ENCODE assay signal across 29 cellular contexts in the genomic region with DNA sequence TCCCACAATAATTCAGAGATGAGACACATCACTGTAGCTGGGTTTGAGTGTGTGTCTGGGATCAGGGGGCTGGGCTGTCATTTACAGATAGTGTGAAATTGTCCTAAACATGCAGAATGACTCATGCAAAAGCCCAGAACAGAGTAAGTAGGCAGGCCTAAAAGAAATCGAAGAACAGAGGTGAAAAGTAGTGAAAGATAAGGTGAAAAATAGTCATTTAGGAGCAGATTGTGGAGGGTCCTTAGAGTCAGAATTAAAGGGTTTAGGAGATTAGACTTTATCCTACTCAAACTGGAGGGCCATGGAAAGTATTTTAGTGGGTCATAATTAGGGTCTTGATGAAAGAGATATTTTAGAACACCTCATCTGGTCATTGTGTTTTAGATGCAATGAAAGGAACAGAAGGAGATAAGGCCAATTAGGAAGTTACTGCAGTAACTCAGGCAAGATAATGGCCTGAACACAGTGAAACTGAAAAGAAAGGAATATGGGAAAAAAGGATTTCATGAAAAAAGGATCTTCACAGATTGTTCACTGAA. TPM values are rescaled to one million over a fixed set of nuclear protein-coding genes. Genes with fewer than 3 reads are reported as not detected.
A peak's percentile ranks its signal among the peaks of the same experiment; 100 is the strongest.
DNase-seq lines count a peak whose midpoint lies in the region; ATAC-seq and TF ChIP-seq lines count a peak whose summit lies in the region.
"Had no signal": no experiment of that assay in that cellular context is flagged by ENCODE, and none has a peak within 500 bp of the region (broad histone marks: within the 10 kb centered on the region; RNA-seq: fewer than 3 reads in every experiment).

No MANE protein-coding gene starts in this region.

- H2BK120ac ChIP-seq in mesendoderm (ENCODE audit: low read depth, low read length), result no peak overlapping the region

- no peak overlapping the region for H2BK5ac ChIP-seq in mesendoderm (ENCODE audit: low read length)

- H3K9me3 Mint-ChIP-seq in WTC11, result peaks cover 13% of the 10 kb centered on the region
- H3K9me3 Mint-ChIP-seq: naive thymus-derived CD8-positive, alpha-beta T cell; T-helper 2 cell treated with Interferon-gamma antibody and Interleukin-4, amounts not matched to agents 5 μg/mL and 100 μg/mL, for 36 hours had no signal

- H3K27ac ChIP-seq in mesendoderm (ENCODE audit: low read depth, low read length), result peak overlapping the region; percentile 96
- H3K27ac ChIP-seq: BLaER1 treated with 17β-estradiol and CSF1 and Interleukin-3, amounts not matched to agents 10 nM and 100 nM; foreskin keratinocyte; left lung; skin epidermis; WERI-Rb-1 had no signal

- no peak overlapping the region for H3K4ac ChIP-seq in mesendoderm (ENCODE audit: low read depth, low read length)

- H3K36me3 ChIP-seq in BE2C (no peaks in the 10 kb centered on the region), mesendoderm (ENCODE audit: control insufficient read depth, insufficient read depth, low read length) (no peaks in the 10 kb centered on the region)
- H3K36me3 ChIP-seq: BLaER1 treated with 17β-estradiol and CSF1 and Interleukin-3, amounts not matched to agents 10 nM and 100 nM; left lung; MG63; WERI-Rb-1 had no signal

- no peaks in the 10 kb centered on the region for H3K27me3 Mint-ChIP-seq in WTC11 (ENCODE audit: low read depth)

- no peak overlapping the region; the same call in 1 of the 2 replicates for H3K4me3 ChIP-seq in BE2C (ENCODE audit: low read depth, low read length)
- H3K4me3 ChIP-seq in mesendoderm (ENCODE audit: low read length), result no peak overlapping the region
- H3K4me3 ChIP-seq: BLaER1 treated with 17β-estradiol and CSF1 and Interleukin-3, amounts not matched to agents 10 nM and 100 nM; hepatocyte; left lung; MG63; skin epidermis had no signal

- no peak for TF ChIP-seq CTCF in BE2C (IDR thresholded peaks at IDR 0.05; ENCODE audit: low read depth, low read length)
- TF ChIP-seq CTCF in WTC11 (IDR thresholded peaks at IDR 0.05), result no peak

- CTCF ChIA-PET in WTC11 (lab: Charles Lee), result no interaction called here

- H3K36me3 Mint-ChIP-seq in WTC11, result peaks cover 11% of the 10 kb centered on the region; the same call in 1 of the 2 replicates
- H3K36me3 Mint-ChIP-seq: naive thymus-derived CD8-positive, alpha-beta T cell had no signal

- H3K27me3 ChIP-seq in BE2C, result no peaks in the 10 kb centered on the region
- H3K27me3 ChIP-seq in mesendoderm (ENCODE audit: insufficient read depth, low read length, poor library complexity), result no peaks in the 10 kb centered on the region
- H3K27me3 ChIP-seq: BLaER1 treated with 17β-estradiol and CSF1 and Interleukin-3, amounts not matched to agents 10 nM and 100 nM; foreskin keratinocyte; hepatocyte; left lung; MG63 had no signal

- H3K18ac ChIP-seq in mesendoderm (ENCODE audit: low read length), result no peak overlapping the region

- H4K8ac ChIP-seq in mesendoderm (ENCODE audit: low read depth, low read length), result no peak overlapping the region

- H3K27ac Mint-ChIP-seq in WTC11, result peak overlapping the region; percentile 81
- H3K27ac Mint-ChIP-seq: naive thymus-derived CD8-positive, alpha-beta T cell; T-helper 2 cell treated with Interferon-gamma antibody and Interleukin-4, amounts not matched to agents 5 μg/mL and 100 μg/mL, for 36 hours had no signal

- no peak overlapping the region for H2BK15ac ChIP-seq in mesendoderm (replicated peaks; ENCODE audit: low read depth)

- H3K4me2 ChIP-seq in mesendoderm (ENCODE audit: low read length), result no peak overlapping the region
- H3K4me2 ChIP-seq: BLaER1 treated with 17β-estradiol and CSF1 and Interleukin-3, amounts not matched to agents 10 nM and 100 nM; hepatocyte had no signal

- H3K56ac ChIP-seq in mesendoderm (ENCODE audit: low read length), result no peak overlapping the region

- peak; percentile 21 for DNase-seq in BE2C
- no peak for DNase-seq in WTC11 (ENCODE audit: low spot score)
- DNase-seq in mesendoderm, result peak; percentile 89
- DNase-seq in cerebellar nuclear complex (lab: John Stamatoyannopoulos, UW), result no peak
- no peak for DNase-seq in NCI-H2196 (lab: John Stamatoyannopoulos, UW; ENCODE audit: unreplicated experiment)
- DNase-seq: activated CD4-positive, alpha-beta T cell treated with anti-CD3 and anti-CD28 coated beads, Interleukin-2, amount 50 U/mL, for 48 hours; activated gamma-delta T cell; activated T-cell treated with anti-CD3 and anti-CD28 coated beads for 4 hours; Caco-2; DMS79 treated with DMSO at 0.1 percent for 48 hours; effector CD8-positive, alpha-beta T cell; erythroblast; foreskin keratinocyte; left lung; MG63; midbrain; naive thymus-derived CD8-positive, alpha-beta T cell; NCI-H1417 treated with DMSO at 0.1 percent for 48 hours; NCI-H2081 treated with DMSO at 0.1 percent for 48 hours; NCI-H446 treated with DMSO at 0.1 percent for 48 hours; RPMI8226; stimulated activated CD4-positive, alpha-beta T cell treated with anti-CD3 and anti-CD28 coated beads, Interleukin-1b, Interleukin-23, amount 100 ng/mL, for 48 hours; WERI-Rb-1 had no signal

- no peaks in the 10 kb centered on the region for H3K79me2 ChIP-seq in mesendoderm (ENCODE audit: control insufficient read depth, insufficient read depth, low read length)
- H3K79me2 ChIP-seq: hepatocyte had no signal

- no peaks in the 10 kb centered on the region for H3K79me1 ChIP-seq in mesendoderm (ENCODE audit: low read length)

- no peak overlapping the region for H2AK5ac ChIP-seq in mesendoderm (ENCODE audit: low read length)

- H3K9me3 ChIP-seq in BE2C, result no peaks in the 10 kb centered on the region
- H3K9me3 ChIP-seq: Caco-2, MG63 had no signal

- peak; percentile 51 for ATAC-seq in HG02973 (IDR thresholded peaks at IDR 0.05; ENCODE audit: unreplicated experiment)
- no peak for ATAC-seq in WTC11
- ATAC-seq in HG03460 (IDR thresholded peaks at IDR 0.05; ENCODE audit: unreplicated experiment), result no peak
- ATAC-seq: foreskin keratinocyte; left lung; naive thymus-derived CD8-positive, alpha-beta T cell had no signal

- no CpG with 5 or more reads among the region's 1 CpG for WGBS in mesendoderm (ENCODE audit: extremely low coverage, insufficient coverage, low lambda C conversion rate)

- H3K4me1 ChIP-seq in BE2C, result peaks cover 37% of the 10 kb centered on the region
- peaks cover 4% of the 10 kb centered on the region for H3K4me1 ChIP-seq in mesendoderm (ENCODE audit: control insufficient read depth, low read depth, low read length)
- H3K4me1 ChIP-seq: BLaER1 treated with 17β-estradiol and CSF1 and Interleukin-3, amounts not matched to agents 10 nM and 100 nM; Caco-2; foreskin keratinocyte; left lung had no signal

- H3K9ac ChIP-seq in mesendoderm (ENCODE audit: low read length), result no peak overlapping the region
- H3K9ac ChIP-seq: BLaER1 treated with 17β-estradiol and CSF1 and Interleukin-3, amounts not matched to agents 10 nM and 100 nM had no signal

- POLR2A ChIA-PET in WTC11 (lab: Charles Lee), result no interaction called here

- H3K4me1 Mint-ChIP-seq in WTC11, result peaks cover 43% of the 10 kb centered on the region
- H3K4me1 Mint-ChIP-seq: naive thymus-derived CD8-positive, alpha-beta T cell had no signal

- no peak overlapping the region for H3K4me3 Mint-ChIP-seq in WTC11
- H3K4me3 Mint-ChIP-seq: naive thymus-derived CD8-positive, alpha-beta T cell; T-helper 2 cell treated with Interferon-gamma antibody and Interleukin-4, amounts not matched to agents 5 μg/mL and 100 μg/mL, for 36 hours had no signal

- no peak overlapping the region for H4K5ac ChIP-seq in mesendoderm (ENCODE audit: low read length)

- no peak overlapping the region for H3K23ac ChIP-seq in mesendoderm (ENCODE audit: low read length)

TF ChIP-seq in WTC11, 78 proteins besides CTCF, POLR2A, EP300 and RAD21:
- TF ChIP-seq NFE2L1 (CRISPR knock-in tag; IDR thresholded peaks at IDR 0.05), result no peak
- TF ChIP-seq, protein P1, sequence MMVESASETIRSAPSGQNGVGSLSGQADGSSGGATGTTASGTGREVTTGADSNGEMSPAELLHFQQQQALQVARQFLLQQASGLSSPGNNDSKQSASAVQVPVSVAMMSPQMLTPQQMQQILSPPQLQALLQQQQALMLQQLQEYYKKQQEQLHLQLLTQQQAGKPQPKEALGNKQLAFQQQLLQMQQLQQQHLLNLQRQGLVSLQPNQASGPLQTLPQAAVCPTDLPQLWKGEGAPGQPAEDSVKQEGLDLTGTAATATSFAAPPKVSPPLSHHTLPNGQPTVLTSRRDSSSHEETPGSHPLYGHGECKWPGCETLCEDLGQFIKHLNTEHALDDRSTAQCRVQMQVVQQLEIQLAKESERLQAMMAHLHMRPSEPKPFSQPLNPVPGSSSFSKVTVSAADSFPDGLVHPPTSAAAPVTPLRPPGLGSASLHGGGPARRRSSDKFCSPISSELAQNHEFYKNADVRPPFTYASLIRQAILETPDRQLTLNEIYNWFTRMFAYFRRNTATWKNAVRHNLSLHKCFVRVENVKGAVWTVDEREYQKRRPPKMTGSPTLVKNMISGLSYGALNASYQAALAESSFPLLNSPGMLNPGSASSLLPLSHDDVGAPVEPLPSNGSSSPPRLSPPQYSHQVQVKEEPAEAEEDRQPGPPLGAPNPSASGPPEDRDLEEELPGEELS (CRISPR knock-in tag; IDR thresholded peaks at IDR 0.05), result no peak
- TF ChIP-seq, protein P2, sequence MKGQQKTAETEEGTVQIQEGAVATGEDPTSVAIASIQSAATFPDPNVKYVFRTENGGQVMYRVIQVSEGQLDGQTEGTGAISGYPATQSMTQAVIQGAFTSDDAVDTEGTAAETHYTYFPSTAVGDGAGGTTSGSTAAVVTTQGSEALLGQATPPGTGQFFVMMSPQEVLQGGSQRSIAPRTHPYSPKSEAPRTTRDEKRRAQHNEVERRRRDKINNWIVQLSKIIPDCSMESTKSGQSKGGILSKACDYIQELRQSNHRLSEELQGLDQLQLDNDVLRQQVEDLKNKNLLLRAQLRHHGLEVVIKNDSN (CRISPR knock-in tag; IDR thresholded peaks at IDR 0.05), result no peak
- TF ChIP-seq RELA (CRISPR knock-in tag; IDR thresholded peaks at IDR 0.05; ENCODE audit: borderline replicate concordance), result no peak
- no peak for TF ChIP-seq MXD4 (CRISPR knock-in tag; IDR thresholded peaks at IDR 0.05; ENCODE audit: borderline replicate concordance)
- no peak for TF ChIP-seq TCF7 (CRISPR knock-in tag; IDR thresholded peaks at IDR 0.05; ENCODE audit: low read depth)
- TF ChIP-seq, protein P3, sequence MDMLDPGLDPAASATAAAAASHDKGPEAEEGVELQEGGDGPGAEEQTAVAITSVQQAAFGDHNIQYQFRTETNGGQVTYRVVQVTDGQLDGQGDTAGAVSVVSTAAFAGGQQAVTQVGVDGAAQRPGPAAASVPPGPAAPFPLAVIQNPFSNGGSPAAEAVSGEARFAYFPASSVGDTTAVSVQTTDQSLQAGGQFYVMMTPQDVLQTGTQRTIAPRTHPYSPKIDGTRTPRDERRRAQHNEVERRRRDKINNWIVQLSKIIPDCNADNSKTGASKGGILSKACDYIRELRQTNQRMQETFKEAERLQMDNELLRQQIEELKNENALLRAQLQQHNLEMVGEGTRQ (CRISPR knock-in tag; IDR thresholded peaks at IDR 0.05), result no peak
- no peak for TF ChIP-seq GRHL2 (CRISPR knock-in tag; IDR thresholded peaks at IDR 0.05; ENCODE audit: insufficient replicate concordance, severe bottlenecking)
- no peak for TF ChIP-seq ZNF232 (CRISPR knock-in tag; IDR thresholded peaks at IDR 0.05)

RNA-seq across cellular contexts. Expression of a gene that starts 58.3 kb away (rescaled TPM):
- 2.8 TPM for polyA plus RNA-seq in BE2C (2012; ENCODE audit: insufficient read depth, insufficient read length, low read depth)
- total RNA-seq in WTC11 (2021), result 8.9 to 10.5 TPM (median 9.7 TPM) in 3 replicates
- 5.3 TPM for polyA plus RNA-seq in mesendoderm (2013, experiment 1 of 2)
- polyA plus RNA-seq in mesendoderm (2013, experiment 2 of 2), result 5.2 TPM
- polyA plus RNA-seq: naive thymus-derived CD8-positive, alpha-beta T cell had no signal

Comparison
In these comparisons a context has a peak if more than half of its experiments do, and no peak if none do; other contexts are left out.
1. DNase-seq: peak in BE2C (single experiment) and mesendoderm (single experiment); none in WTC11 (single experiment), cerebellar nuclear complex (0 of 2) and NCI-H2196 (single experiment).